1 cellular context compared by ENCODE assay signal in the genomic region with DNA sequence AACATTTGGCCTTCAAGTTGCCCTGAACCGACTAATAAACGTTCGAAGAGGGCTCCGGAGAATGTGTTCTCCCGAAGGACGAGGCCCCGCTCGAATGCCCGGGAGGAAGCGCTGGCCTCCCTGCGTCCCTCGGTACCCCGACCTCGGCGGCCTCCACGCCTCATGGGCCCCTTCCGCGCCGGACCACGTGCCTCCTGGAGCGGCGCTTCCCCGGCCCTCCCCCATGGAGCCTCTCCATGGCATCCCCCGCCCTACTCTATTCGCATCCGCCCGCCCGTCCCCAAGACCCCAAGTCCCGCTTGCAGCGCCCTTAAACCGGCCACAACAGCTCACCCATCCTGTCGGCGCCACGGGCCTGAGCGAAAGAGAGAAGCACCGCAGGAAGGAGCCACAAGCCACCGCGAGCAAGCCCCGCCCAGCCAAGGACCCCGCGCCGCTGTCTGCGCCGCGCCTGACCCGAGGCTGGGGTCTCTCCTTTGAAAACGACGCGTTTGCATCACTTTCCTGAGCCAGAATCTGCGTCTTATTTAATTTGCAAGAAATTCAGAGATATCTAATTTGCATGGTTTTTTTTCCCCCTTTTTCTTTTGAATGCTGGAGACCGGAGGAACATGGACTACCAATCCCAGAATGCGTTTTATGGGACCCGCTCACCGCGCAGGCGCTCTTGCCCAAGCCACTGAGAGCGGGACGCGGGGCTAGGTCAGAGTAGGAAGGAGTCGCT.
TF ChIP-seq lines count a peak whose summit lies in the region.

TSS of gene RPS23 (minus strand) at position 368 of the 724 bp plus-strand sequence. CDS start at position 337, 31 bp downstream.

TF ChIP-seq in K562, 482 proteins besides CTCF, POLR2A, EP300 and RAD21 (continued from another document and continues in another):
- TF ChIP-seq BACH1 (tag; IDR thresholded peaks at IDR 0.05) (no peak), FOXO4 (CRISPR knock-in tag; IDR thresholded peaks at IDR 0.05) (peak; percentile 51; the same call in 1 of the 2 replicates), SMAD1 (IDR thresholded peaks at IDR 0.05; ENCODE audit: low read depth, low read length, partially characterized antibody) (peak; percentile 67), CBX8 (IDR thresholded peaks at IDR 0.05; ENCODE audit: borderline replicate concordance, extremely low read depth, low read depth, low read length, poor library complexity, severe bottlenecking) (no peak), SREBF2 (CRISPR knock-in tag; IDR thresholded peaks at IDR 0.05) (no peak), PHF8 (IDR thresholded peaks at IDR 0.05; ENCODE audit: borderline replicate concordance, low read length) (peak; percentile 93), FOXA3 (CRISPR knock-in tag; conservative IDR thresholded peaks at IDR 0.05 in 1 of 2, IDR thresholded peaks at IDR 0.05 in 1 of 2) (peak in 1 of 2 experiments; percentile 53; a peak in 1 of 4 replicates), BRD4 (IDR thresholded peaks at IDR 0.05) (peak; percentile 94; the same call in 1 of the 2 replicates), ZFP1 (CRISPR knock-in tag; IDR thresholded peaks at IDR 0.05) (no peak), ETV1 (tag; conservative IDR thresholded peaks at IDR 0.05; ENCODE audit: low read depth) (no peak), E2F3 (CRISPR knock-in tag; IDR thresholded peaks at IDR 0.05) (peak; percentile 76), RAD51 (IDR thresholded peaks at IDR 0.05; ENCODE audit: borderline replicate concordance, low read depth) (0 out of 2 replicates have a peak, but pooled peaks have one; percentile 24), L3MBTL2 (IDR thresholded peaks at IDR 0.05) (peak; percentile 86), SMAD2 (IDR thresholded peaks at IDR 0.05; ENCODE audit: low read depth, low read length) (no peak), ZNF174 (CRISPR knock-in tag; IDR thresholded peaks at IDR 0.05) (no peak), ZNF197 (CRISPR knock-in tag; IDR thresholded peaks at IDR 0.05; ENCODE audit: low read depth) (peak; percentile 74), BCOR (IDR thresholded peaks at IDR 0.05) (no peak), LCOR (CRISPR knock-in tag; IDR thresholded peaks at IDR 0.05) (peak; percentile 81), JUN (IDR thresholded peaks at IDR 0.05; ENCODE audit: borderline replicate concordance, low read depth, low read length) (peak; percentile 18; the same call in 1 of the 2 replicates), JUN (CRISPR knock-in tag; IDR thresholded peaks at IDR 0.05; ENCODE audit: borderline replicate concordance) (no peak), BCL6 (CRISPR knock-in tag; IDR thresholded peaks at IDR 0.05) (no peak), MIER1 (IDR thresholded peaks at IDR 0.05; ENCODE audit: low read depth) (no peak), DDX20 (tag; IDR thresholded peaks at IDR 0.05; ENCODE audit: low read depth) (no peak), NFIC (IDR thresholded peaks at IDR 0.05) (no peak), NCOR1 (IDR thresholded peaks at IDR 0.05) (peak; percentile 4; the same call in 1 of the 2 replicates), E2F6 (IDR thresholded peaks at IDR 0.05; ENCODE audit: borderline replicate concordance in 1 of 2, extremely low read depth in 1 of 2, insufficient read depth in 1 of 2, insufficient read length in 1 of 2, low read depth in 1 of 2, low read length in 1 of 2, poor library complexity in 1 of 2, severe bottlenecking in 1 of 2) (peak; percentile 82 to 85), RREB1 (CRISPR knock-in tag; IDR thresholded peaks at IDR 0.05) (no peak), CXXC5 (CRISPR knock-in tag; IDR thresholded peaks at IDR 0.05) (no peak; the same call in 1 of the 2 replicates), TFAP4 (CRISPR knock-in tag; IDR thresholded peaks at IDR 0.05; ENCODE audit: borderline replicate concordance) (peak; percentile 62; the same call in 1 of the 2 replicates), PYGO2 (tag; IDR thresholded peaks at IDR 0.05) (no peak), ZKSCAN3 (CRISPR knock-in tag; IDR thresholded peaks at IDR 0.05) (no peak), NKRF (IDR thresholded peaks at IDR 0.05; ENCODE audit: borderline replicate concordance) (peak; percentile 92), LARP7 (IDR thresholded peaks at IDR 0.05) (no peak)
- TF ChIP-seq, protein P1, sequence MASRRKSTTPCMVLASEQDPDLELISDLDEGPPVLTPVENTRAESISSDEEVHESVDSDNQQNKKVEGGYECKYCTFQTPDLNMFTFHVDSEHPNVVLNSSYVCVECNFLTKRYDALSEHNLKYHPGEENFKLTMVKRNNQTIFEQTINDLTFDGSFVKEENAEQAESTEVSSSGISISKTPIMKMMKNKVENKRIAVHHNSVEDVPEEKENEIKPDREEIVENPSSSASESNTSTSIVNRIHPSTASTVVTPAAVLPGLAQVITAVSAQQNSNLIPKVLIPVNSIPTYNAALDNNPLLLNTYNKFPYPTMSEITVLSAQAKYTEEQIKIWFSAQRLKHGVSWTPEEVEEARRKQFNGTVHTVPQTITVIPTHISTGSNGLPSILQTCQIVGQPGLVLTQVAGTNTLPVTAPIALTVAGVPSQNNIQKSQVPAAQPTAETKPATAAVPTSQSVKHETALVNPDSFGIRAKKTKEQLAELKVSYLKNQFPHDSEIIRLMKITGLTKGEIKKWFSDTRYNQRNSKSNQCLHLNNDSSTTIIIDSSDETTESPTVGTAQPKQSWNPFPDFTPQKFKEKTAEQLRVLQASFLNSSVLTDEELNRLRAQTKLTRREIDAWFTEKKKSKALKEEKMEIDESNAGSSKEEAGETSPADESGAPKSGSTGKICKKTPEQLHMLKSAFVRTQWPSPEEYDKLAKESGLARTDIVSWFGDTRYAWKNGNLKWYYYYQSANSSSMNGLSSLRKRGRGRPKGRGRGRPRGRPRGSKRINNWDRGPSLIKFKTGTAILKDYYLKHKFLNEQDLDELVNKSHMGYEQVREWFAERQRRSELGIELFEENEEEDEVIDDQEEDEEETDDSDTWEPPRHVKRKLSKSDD (conservative IDR thresholded peaks at IDR 0.05; ENCODE audit: low read length): no peak
- TF ChIP-seq, protein P2, sequence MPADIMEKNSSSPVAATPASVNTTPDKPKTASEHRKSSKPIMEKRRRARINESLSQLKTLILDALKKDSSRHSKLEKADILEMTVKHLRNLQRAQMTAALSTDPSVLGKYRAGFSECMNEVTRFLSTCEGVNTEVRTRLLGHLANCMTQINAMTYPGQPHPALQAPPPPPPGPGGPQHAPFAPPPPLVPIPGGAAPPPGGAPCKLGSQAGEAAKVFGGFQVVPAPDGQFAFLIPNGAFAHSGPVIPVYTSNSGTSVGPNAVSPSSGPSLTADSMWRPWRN (IDR thresholded peaks at IDR 0.05; ENCODE audit: low read depth): no peak
- TF ChIP-seq, protein P3, sequence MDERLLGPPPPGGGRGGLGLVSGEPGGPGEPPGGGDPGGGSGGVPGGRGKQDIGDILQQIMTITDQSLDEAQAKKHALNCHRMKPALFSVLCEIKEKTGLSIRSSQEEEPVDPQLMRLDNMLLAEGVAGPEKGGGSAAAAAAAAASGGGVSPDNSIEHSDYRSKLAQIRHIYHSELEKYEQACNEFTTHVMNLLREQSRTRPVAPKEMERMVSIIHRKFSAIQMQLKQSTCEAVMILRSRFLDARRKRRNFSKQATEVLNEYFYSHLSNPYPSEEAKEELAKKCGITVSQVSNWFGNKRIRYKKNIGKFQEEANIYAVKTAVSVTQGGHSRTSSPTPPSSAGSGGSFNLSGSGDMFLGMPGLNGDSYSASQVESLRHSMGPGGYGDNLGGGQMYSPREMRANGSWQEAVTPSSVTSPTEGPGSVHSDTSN (CRISPR knock-in tag; IDR thresholded peaks at IDR 0.05; ENCODE audit: low read depth): no peak
- TF ChIP-seq, protein P3 (tag; conservative IDR thresholded peaks at IDR 0.05; ENCODE audit: low read depth): no peak
- TF ChIP-seq, protein P4, sequence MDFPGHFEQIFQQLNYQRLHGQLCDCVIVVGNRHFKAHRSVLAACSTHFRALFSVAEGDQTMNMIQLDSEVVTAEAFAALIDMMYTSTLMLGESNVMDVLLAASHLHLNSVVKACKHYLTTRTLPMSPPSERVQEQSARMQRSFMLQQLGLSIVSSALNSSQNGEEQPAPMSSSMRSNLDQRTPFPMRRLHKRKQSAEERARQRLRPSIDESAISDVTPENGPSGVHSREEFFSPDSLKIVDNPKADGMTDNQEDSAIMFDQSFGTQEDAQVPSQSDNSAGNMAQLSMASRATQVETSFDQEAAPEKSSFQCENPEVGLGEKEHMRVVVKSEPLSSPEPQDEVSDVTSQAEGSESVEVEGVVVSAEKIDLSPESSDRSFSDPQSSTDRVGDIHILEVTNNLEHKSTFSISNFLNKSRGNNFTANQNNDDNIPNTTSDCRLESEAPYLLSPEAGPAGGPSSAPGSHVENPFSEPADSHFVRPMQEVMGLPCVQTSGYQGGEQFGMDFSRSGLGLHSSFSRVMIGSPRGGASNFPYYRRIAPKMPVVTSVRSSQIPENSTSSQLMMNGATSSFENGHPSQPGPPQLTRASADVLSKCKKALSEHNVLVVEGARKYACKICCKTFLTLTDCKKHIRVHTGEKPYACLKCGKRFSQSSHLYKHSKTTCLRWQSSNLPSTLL (IDR thresholded peaks at IDR 0.05): no peak
